ENCODE assay signal across 23 cellular contexts in the genomic region with DNA sequence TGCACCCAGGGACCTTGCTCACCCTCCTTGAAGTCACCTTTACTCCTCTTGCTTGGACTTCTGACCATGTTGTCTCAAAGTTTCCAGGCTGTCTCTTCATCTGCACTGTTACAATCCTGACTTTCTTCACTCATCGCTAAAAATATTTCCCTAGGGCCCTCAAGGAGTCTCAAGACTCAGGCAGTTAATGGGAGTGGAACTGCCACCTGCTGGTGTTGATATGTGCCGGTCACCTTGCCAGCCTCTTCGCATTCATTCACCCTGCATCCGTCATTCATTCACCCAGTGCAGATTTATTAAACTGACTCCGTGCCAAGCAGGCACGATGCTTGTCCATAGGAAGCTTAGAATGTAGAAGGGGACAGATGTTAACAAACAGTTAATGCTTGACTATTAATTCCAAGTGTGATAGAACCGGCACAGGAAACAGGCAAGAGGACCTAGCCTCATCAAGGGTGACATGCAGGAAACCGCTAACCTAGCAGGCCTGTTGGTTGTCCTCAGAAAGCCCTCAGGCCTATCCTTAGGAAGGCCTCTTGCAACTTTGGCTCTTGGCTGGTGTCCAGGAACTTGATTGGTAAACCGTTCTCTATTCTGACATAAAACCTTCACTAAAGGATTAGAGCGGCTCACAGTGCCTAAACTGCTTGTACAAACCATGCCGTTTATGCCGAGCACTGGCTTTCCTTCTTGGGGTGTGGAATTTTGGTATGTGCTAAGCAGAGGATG.
DNase-seq lines count a peak whose midpoint lies in the region; ATAC-seq, FAIRE-seq and TF ChIP-seq lines count a peak whose summit lies in the region.
"Had no signal": no experiment of that assay in that cellular context is flagged by ENCODE, and none has a peak within 500 bp of the region (broad histone marks: within the 10 kb centered on the region; RNA-seq: fewer than 3 reads in every experiment).

No MANE protein-coding gene starts in this region.

- TF ChIP-seq POLR2A in K562 (conservative IDR thresholded peaks at IDR 0.05), result no peak

- no peaks in the 10 kb centered on the region for H3K4me1 ChIP-seq in H9 (ENCODE audit: insufficient read depth, low read length)
- no peaks in the 10 kb centered on the region for H3K4me1 ChIP-seq in K562 (replicated peaks in 1 of 2; ENCODE audit: control insufficient read depth in 2 of 2, insufficient read depth in 2 of 2, low read length in 2 of 2)
- H3K4me1 ChIP-seq: breast epithelium, prostate gland, uterus had no signal

- H3K14ac ChIP-seq in H9 (ENCODE audit: insufficient read depth, low read length), result no peak overlapping the region

- H4K5ac ChIP-seq in H9 (ENCODE audit: insufficient read length, low read depth, low read length), result no peak overlapping the region

- no peak overlapping the region for H3K4me3 Mint-ChIP-seq in H9
- H3K4me3 Mint-ChIP-seq: activated CD4-positive, alpha-beta memory T cell treated with anti-CD3 and anti-CD28 coated beads, Interleukin-2, amount 10 ng/mL, durations not matched to agents 7 days and 5 days; CD4-positive, alpha-beta memory T cell; dendritic cell treated with granulocyte-macrophage colony-stimulating factor and Interleukin-4, amounts not matched to agents 40 ng/mL and 50 ng/mL, for 4 days; HFFc6 had no signal

- H2AFZ ChIP-seq in H9 (ENCODE audit: low read length), result no peak overlapping the region
- H2AFZ ChIP-seq in K562 (ENCODE audit: low read depth, low read length), result no peak overlapping the region

- H3K36me3 Mint-ChIP-seq in H9 (ENCODE audit: insufficient read depth in 1 of 3, low read depth in 3 of 3), result no peaks in the 10 kb centered on the region
- H3K36me3 Mint-ChIP-seq: CD4-positive, alpha-beta memory T cell had no signal

- peaks cover 0 to 3% of the 10 kb centered on the region in 2 experiments; a peak in 1 of 4 replicates for H3K4me1 Mint-ChIP-seq in H9
- H3K4me1 Mint-ChIP-seq: activated CD4-positive, alpha-beta memory T cell treated with anti-CD3 and anti-CD28 coated beads, Interleukin-2, amount 10 ng/mL, durations not matched to agents 7 days and 5 days; CD4-positive, alpha-beta memory T cell had no signal

- H3K18ac ChIP-seq in H9 (ENCODE audit: insufficient read length, low read depth, low read length), result no peak overlapping the region

- H2BK12ac ChIP-seq in H9 (ENCODE audit: insufficient read length, low read depth, low read length), result no peak overlapping the region

- H3K9me3 Mint-ChIP-seq in H9, result peaks cover 0 to 4% of the 10 kb centered on the region in 2 experiments; a peak in 1 of 5 replicates
- H3K9me3 Mint-ChIP-seq: activated CD4-positive, alpha-beta memory T cell treated with anti-CD3 and anti-CD28 coated beads, Interleukin-2, amount 10 ng/mL, durations not matched to agents 7 days and 5 days; dendritic cell treated with granulocyte-macrophage colony-stimulating factor and Interleukin-4, amounts not matched to agents 40 ng/mL and 50 ng/mL, for 4 days; HFFc6 had no signal

- DNase-seq in H9 (no peak), NCI-H460 (ENCODE audit: extremely low read depth, low read depth) (peak; percentile 23), K562 (ENCODE audit: extremely low read depth in 1 of 4, low spot score in 3 of 4) (no peak), retinal pigment epithelial cell (ENCODE audit: low read depth) (peak; percentile 98), RCC 7860 (ENCODE audit: low spot score) (no peak), NCI-H1105 treated with DMSO at 0.1 percent for 48 hours (lab: John Stamatoyannopoulos, UW) (no peak)
- DNase-seq: activated CD4-positive, alpha-beta memory T cell treated with anti-CD3 and anti-CD28 coated beads, Interleukin-2, amount 10 ng/mL, durations not matched to agents 7 days and 5 days; activated gamma-delta T cell treated with Interleukin-2 at 50 U/mL for 16 hours; CD4-positive, alpha-beta memory T cell; DMS 273 treated with DMSO at 0.1 percent for 48 hours; HFFc6; NCI-H2171 treated with DMSO at 0.1 percent for 48 hours; NCI-H526; stimulated activated CD4-positive, alpha-beta T cell treated with anti-CD3 and anti-CD28 coated beads, Interleukin-1b, Interleukin-23, amount 100 ng/mL, for 48 hours; T1000; uterus had no signal

- H3K27me3 Mint-ChIP-seq in H9 (ENCODE audit: low read depth), result peaks cover 2% of the 10 kb centered on the region; the same call in 1 of the 2 replicates

- H3K9me1 ChIP-seq in K562 (ENCODE audit: control insufficient read depth, insufficient read depth, low read length), result peaks cover 3% of the 10 kb centered on the region

- TF ChIP-seq RAD21 in K562 (CRISPR knock-in tag; conservative IDR thresholded peaks at IDR 0.05 in 1 of 2, IDR thresholded peaks at IDR 0.05 in 1 of 2), result no peak

- H2BK5ac ChIP-seq in H9 (ENCODE audit: insufficient read length, low read length), result no peak overlapping the region

- H3K4ac ChIP-seq in H9 (ENCODE audit: low read depth, low read length), result no peak overlapping the region

- TF ChIP-seq CTCF in H9 (conservative IDR thresholded peaks at IDR 0.05), result peak; percentile 26; the same call in 1 of the 3 replicates
- 0 out of 6 replicates have a peak, but pooled peaks of 1 of the 3 experiments have one; percentile 9 for TF ChIP-seq CTCF in K562 (IDR thresholded peaks at IDR 0.05 in 2 of 3, conservative IDR thresholded peaks at IDR 0.05 in 1 of 3; ENCODE audit: insufficient read depth in 2 of 3, low read depth in 1 of 3, low read length in 3 of 3)
- TF ChIP-seq CTCF in retinal pigment epithelial cell (conservative IDR thresholded peaks at IDR 0.05; ENCODE audit: low read depth, low read length), result peak; percentile 46

- H3K4me2 ChIP-seq in H9 (ENCODE audit: insufficient read depth, insufficient read length, low read length) (no peak overlapping the region), K562 (ENCODE audit: insufficient read depth, low read length) (no peak overlapping the region)

- ATAC-seq in K562, result no peak
- no peak for ATAC-seq in HG02642 (IDR thresholded peaks at IDR 0.05; ENCODE audit: poor library complexity, unreplicated experiment)
- ATAC-seq: activated CD4-positive, CD25-positive, alpha-beta regulatory T cell treated with anti-CD3 and anti-CD28 coated beads, Interleukin-2, amount 50 U/mL, for 24 hours had no signal

- H3K9me3 ChIP-seq in H9 (ENCODE audit: control insufficient read depth, low read depth, low read length) (no peaks in the 10 kb centered on the region), K562 (replicated peaks; ENCODE audit: control insufficient read depth, insufficient read depth, low read depth, low read length) (no peaks in the 10 kb centered on the region)
- H3K9me3 ChIP-seq: breast epithelium, prostate gland, uterus had no signal

- no peak overlapping the region for H3K9ac ChIP-seq in H9 (ENCODE audit: extremely low read depth, insufficient read length, low read length)
- H3K9ac ChIP-seq in K562 (ENCODE audit: insufficient read depth in 1 of 2, low read depth in 2 of 2, low read length in 2 of 2), result no peak overlapping the region

- H3K23me2 ChIP-seq in H9 (ENCODE audit: insufficient read length, low read depth, low read length, poor library complexity, severe bottlenecking), result no peaks in the 10 kb centered on the region

- H3K4me3 ChIP-seq in K562, result no peak overlapping the region
- no peak overlapping the region for H3K4me3 ChIP-seq in retinal pigment epithelial cell (ENCODE audit: low read length)
- H3K4me3 ChIP-seq: breast epithelium, prostate gland, skin epidermis, uterus had no signal

- H2BK15ac ChIP-seq in H9 (ENCODE audit: low read depth, low read length), result no peak overlapping the region

- intact Hi-C loops in K562 (cut with micrococcal nuclease), result no loop called here

- in situ Hi-C loops in K562 (cut with MboI), result no loop called here

- H3K36me3 ChIP-seq in K562 (ENCODE audit: control insufficient read depth, insufficient read depth, low read length), result no peaks in the 10 kb centered on the region
- H3K36me3 ChIP-seq: breast epithelium, prostate gland, uterus had no signal

- no peak for FAIRE-seq in K562 (lab: Jason Lieb, UNC)
- no peak for FAIRE-seq in RCC 7860 (lab: Jason Lieb, UNC)
- FAIRE-seq: HTR-8/SVneo had no signal

- H3T11ph ChIP-seq in H9 (ENCODE audit: low read length), result no peak overlapping the region

- no peak overlapping the region for H3K56ac ChIP-seq in H9 (ENCODE audit: insufficient read length, low read depth, low read length)

- H3K79me2 ChIP-seq in H9 (ENCODE audit: insufficient read depth, low read length) (no peaks in the 10 kb centered on the region), K562 (ENCODE audit: control insufficient read depth, insufficient read depth, low read length) (no peaks in the 10 kb centered on the region)

- no peak overlapping the region for H2AK5ac ChIP-seq in H9 (ENCODE audit: insufficient read length, low read length)

- WGBS in H9 (ENCODE audit: extremely low coverage, insufficient read length, low lambda C conversion rate), result no CpG with 5 or more reads among the region's 12 CpGs
- WGBS in K562 (ENCODE audit: insufficient coverage, low coverage, missing lambda C conversion rate), result under 1% methylated on average over 12 of the region's 12 CpGs

- no TSS peak for BruUV-seq in K562 (replicated peaks; lab: Mats Ljungman, UMichigan)

- no peak overlapping the region for H2BK20ac ChIP-seq in H9 (ENCODE audit: low read depth, low read length, poor library complexity, severe bottlenecking)

- H2BK120ac ChIP-seq in H9 (ENCODE audit: low read depth, low read length, poor library complexity, severe bottlenecking), result no peak overlapping the region

- no peaks in the 10 kb centered on the region for H4K20me1 ChIP-seq in H9 (ENCODE audit: control insufficient read depth, insufficient read depth, insufficient read length)
- H4K20me1 ChIP-seq in K562 (replicated peaks; ENCODE audit: control insufficient read depth, insufficient read depth, low read length), result peaks cover 8% of the 10 kb centered on the region

- H3K27ac ChIP-seq in H9 (ENCODE audit: insufficient read length, low read depth, low read length) (no peak overlapping the region), K562 (ENCODE audit: extremely low read depth, low read depth, low read length) (no peak overlapping the region)
- H3K27ac ChIP-seq: breast epithelium, prostate gland, skin epidermis, uterus had no signal

- no peak overlapping the region for H4K91ac ChIP-seq in H9 (ENCODE audit: insufficient read length, low read depth, low read length)

- no peaks in the 10 kb centered on the region for H3K27me3 ChIP-seq in H9 (ENCODE audit: insufficient read depth, low read length)
- H3K27me3 ChIP-seq in K562 (ENCODE audit: control insufficient read depth in 2 of 2, insufficient read depth in 2 of 2, low read length in 2 of 2), result peaks cover 6 to 29% of the 10 kb centered on the region in 2 experiments
- H3K27me3 ChIP-seq: breast epithelium, uterus had no signal

- CTCF ChIA-PET in K562 (lab: Yijun Ruan, JAX; ENCODE audit: low intra/inter-chr PET ratio), result no interaction called here

- H3K27ac Mint-ChIP-seq in H9, result no peak overlapping the region; a peak in 1 of 7 replicates
- H3K27ac Mint-ChIP-seq: activated CD4-positive, alpha-beta memory T cell treated with anti-CD3 and anti-CD28 coated beads, Interleukin-2, amount 10 ng/mL, durations not matched to agents 7 days and 5 days; CD4-positive, alpha-beta memory T cell; dendritic cell treated with granulocyte-macrophage colony-stimulating factor and Interleukin-4, amounts not matched to agents 40 ng/mL and 50 ng/mL, for 4 days; HFFc6 had no signal

- no peak overlapping the region for H4K8ac ChIP-seq in H9 (replicated peaks; ENCODE audit: insufficient read length, low read depth, low read length)

- POLR2A ChIA-PET in K562 (lab: Yijun Ruan, JAX), result no interaction called here

- H3K23ac ChIP-seq in H9 (ENCODE audit: insufficient read length, low read depth, low read length), result no peak overlapping the region

- TF ChIP-seq EP300 in K562 (IDR thresholded peaks at IDR 0.05; ENCODE audit: low read length), result no peak

- no peaks in the 10 kb centered on the region for H3K79me1 ChIP-seq in H9 (ENCODE audit: insufficient read depth, low read depth, low read length, poor library complexity, severe bottlenecking)

Comparison
In these comparisons a context has a peak if more than half of its experiments do, and no peak if none do; other contexts are left out.
1. DNase-seq: peak in NCI-H460 (single experiment) and retinal pigment epithelial cell (single experiment); none in H9 (single experiment), K562 (0 of 4), RCC 7860 (single experiment) and NCI-H1105 treated with DMSO at 0.1 percent for 48 hours (single experiment).